ENCODE assay signal across 1 cellular context in the genomic region with DNA sequence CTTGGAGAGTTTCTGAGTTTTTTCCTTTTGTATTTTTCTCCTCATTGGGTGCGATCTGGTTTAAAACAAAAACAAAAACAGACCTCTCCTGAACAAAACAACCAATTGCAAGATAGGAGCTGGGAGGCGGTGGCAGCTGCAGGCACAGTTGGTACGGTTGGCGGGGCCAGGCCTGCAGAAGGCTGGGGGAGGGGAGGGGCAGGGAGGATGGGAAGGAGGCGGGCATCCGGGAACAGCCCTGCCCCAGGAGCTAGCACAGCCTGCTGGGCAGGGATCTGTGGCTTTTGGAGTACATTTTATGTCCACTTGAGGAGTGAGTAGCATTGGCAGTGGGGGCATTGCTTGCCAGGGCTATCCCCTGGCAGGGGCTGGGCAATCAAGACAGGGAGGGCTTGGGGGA.
TF ChIP-seq lines count a peak whose summit lies in the region.

No MANE protein-coding gene starts in this region.

TF ChIP-seq in HepG2, 621 proteins besides CTCF, POLR2A, EP300 and RAD21 (continued from another document):
- TF ChIP-seq, protein P1, sequence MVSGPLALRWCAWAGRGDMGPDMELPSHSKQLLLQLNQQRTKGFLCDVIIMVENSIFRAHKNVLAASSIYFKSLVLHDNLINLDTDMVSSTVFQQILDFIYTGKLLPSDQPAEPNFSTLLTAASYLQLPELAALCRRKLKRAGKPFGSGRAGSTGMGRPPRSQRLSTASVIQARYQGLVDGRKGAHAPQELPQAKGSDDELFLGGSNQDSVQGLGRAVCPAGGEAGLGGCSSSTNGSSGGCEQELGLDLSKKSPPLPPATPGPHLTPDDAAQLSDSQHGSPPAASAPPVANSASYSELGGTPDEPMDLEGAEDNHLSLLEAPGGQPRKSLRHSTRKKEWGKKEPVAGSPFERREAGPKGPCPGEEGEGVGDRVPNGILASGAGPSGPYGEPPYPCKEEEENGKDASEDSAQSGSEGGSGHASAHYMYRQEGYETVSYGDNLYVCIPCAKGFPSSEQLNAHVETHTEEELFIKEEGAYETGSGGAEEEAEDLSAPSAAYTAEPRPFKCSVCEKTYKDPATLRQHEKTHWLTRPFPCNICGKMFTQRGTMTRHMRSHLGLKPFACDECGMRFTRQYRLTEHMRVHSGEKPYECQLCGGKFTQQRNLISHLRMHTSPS (CRISPR knock-in tag; IDR thresholded peaks at IDR 0.05; ENCODE audit: low read depth): 0 out of 2 replicates have a peak, but pooled peaks have one; percentile 53
- TF ChIP-seq, protein P2, sequence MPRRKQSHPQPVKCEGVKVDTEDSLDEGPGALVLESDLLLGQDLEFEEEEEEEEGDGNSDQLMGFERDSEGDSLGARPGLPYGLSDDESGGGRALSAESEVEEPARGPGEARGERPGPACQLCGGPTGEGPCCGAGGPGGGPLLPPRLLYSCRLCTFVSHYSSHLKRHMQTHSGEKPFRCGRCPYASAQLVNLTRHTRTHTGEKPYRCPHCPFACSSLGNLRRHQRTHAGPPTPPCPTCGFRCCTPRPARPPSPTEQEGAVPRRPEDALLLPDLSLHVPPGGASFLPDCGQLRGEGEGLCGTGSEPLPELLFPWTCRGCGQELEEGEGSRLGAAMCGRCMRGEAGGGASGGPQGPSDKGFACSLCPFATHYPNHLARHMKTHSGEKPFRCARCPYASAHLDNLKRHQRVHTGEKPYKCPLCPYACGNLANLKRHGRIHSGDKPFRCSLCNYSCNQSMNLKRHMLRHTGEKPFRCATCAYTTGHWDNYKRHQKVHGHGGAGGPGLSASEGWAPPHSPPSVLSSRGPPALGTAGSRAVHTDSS (CRISPR knock-in tag; conservative IDR thresholded peaks at IDR 0.05): no peak
- no peak for TF ChIP-seq PHF21A (CRISPR knock-in tag; IDR thresholded peaks at IDR 0.05)
- no peak for TF ChIP-seq NFRKB (IDR thresholded peaks at IDR 0.05)
- 0 out of 2 replicates have a peak, but pooled peaks have one; percentile 26 for TF ChIP-seq HDAC1 (CRISPR knock-in tag; IDR thresholded peaks at IDR 0.05)
- no peak for TF ChIP-seq ZNF180 (CRISPR knock-in tag; IDR thresholded peaks at IDR 0.05; ENCODE audit: borderline replicate concordance, low read depth)
- TF ChIP-seq ZNF644 (CRISPR knock-in tag; IDR thresholded peaks at IDR 0.05; ENCODE audit: low read depth): no peak
- 0 out of 2 replicates have a peak, but pooled peaks have one; percentile 60 for TF ChIP-seq HNRNPL (IDR thresholded peaks at IDR 0.05; ENCODE audit: low read depth, low read length)
- TF ChIP-seq GABPB1 (CRISPR knock-in tag; IDR thresholded peaks at IDR 0.05): 0 out of 2 replicates have a peak, but pooled peaks have one; percentile 20
- no peak for TF ChIP-seq ZNF891 (CRISPR knock-in tag; IDR thresholded peaks at IDR 0.05)
- TF ChIP-seq, protein P3, sequence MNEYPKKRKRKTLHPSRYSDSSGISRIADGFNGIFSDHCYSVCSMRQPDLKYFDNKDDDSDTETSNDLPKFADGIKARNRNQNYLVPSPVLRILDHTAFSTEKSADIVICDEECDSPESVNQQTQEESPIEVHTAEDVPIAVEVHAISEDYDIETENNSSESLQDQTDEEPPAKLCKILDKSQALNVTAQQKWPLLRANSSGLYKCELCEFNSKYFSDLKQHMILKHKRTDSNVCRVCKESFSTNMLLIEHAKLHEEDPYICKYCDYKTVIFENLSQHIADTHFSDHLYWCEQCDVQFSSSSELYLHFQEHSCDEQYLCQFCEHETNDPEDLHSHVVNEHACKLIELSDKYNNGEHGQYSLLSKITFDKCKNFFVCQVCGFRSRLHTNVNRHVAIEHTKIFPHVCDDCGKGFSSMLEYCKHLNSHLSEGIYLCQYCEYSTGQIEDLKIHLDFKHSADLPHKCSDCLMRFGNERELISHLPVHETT (CRISPR knock-in tag; conservative IDR thresholded peaks at IDR 0.05): no peak
- TF ChIP-seq IKZF1 (IDR thresholded peaks at IDR 0.05): no peak
